Comparison of ENCODE assay signal across 26 cellular contexts in the genomic region with DNA sequence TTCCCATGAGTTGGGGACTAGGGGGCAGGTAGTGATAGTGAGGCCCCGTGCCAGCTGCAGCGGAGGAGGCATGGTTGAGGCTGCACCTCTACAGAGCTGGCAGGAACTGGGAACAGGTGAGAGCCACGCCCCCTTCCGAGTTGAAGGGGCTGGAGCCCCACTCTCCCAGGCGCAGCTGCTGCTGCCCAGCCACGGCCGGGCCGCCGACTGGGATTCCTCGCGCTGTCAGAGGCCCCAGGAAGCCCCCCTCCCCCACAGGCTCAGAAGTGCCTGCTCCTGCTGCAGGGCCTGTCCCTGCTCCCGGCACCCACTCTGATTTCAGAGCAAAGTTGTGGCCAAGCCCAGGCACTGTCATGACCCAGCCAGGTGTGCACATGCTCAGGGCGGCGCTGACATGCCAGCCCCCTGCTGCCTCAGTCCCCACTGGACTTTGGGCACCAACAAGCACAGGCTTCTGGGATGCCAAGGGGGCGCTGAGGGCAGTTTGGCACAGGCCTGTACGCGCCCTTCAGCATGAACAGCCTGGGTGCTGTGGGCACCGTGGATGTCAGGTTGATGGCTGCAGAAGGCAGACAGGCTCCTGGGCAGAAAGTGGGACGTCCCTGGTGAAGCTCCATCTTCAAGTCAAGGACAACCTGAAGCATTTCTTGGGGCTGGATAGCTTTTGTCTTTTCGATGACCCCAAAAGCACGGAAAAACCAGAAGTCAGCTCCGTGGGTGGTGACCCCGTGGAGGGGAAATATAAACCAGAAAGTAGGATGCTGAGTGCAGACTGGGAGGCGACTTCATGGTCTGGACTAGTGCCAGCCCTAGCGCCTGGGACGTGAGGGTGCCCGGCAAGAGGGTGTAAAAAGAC.
DNase-seq lines count a peak whose midpoint lies in the region; ATAC-seq, FAIRE-seq and TF ChIP-seq lines count a peak whose summit lies in the region.
"Had no signal": no experiment of that assay in that cellular context is flagged by ENCODE, and none has a peak within 500 bp of the region (broad histone marks: within the 10 kb centered on the region; RNA-seq: fewer than 3 reads in every experiment).

No MANE protein-coding gene starts in this region.

- CTCF ChIA-PET in A673 (lab: Charles Lee) = no interaction called here
- CTCF ChIA-PET in activated CD8-positive, alpha-beta memory T cell treated with anti-CD3 and anti-CD28 coated beads, Interleukin-2, amount 10 ng/mL, durations not matched to agents 7 days and 5 days (lab: Charles Lee) = no interaction called here

- no peaks in the 10 kb centered on the region for H3K9me3 ChIP-seq in A673 (ENCODE audit: low read depth, low read length, poor library complexity, severe bottlenecking)
- H3K9me3 ChIP-seq: heart right ventricle had no signal

- ATAC-seq in activated CD8-positive, alpha-beta memory T cell treated with anti-CD3 and anti-CD28 coated beads, Interleukin-2, amount 10 ng/mL, durations not matched to agents 7 days and 5 days = no peak
- ATAC-seq: activated CD8-positive, alpha-beta T cell treated with anti-CD3 and anti-CD28 coated beads for 36 hours; naive thymus-derived CD4-positive, alpha-beta T cell; stimulated activated naive CD8-positive, alpha-beta T cell treated with anti-CD3 and anti-CD28 coated beads, Interleukin-15, amount 100 ng/mL, for 72 hours had no signal

- no peak overlapping the region for H3K27ac ChIP-seq in A673 (ENCODE audit: low read depth, low read length, poor library complexity, severe bottlenecking)
- H3K27ac ChIP-seq: heart right ventricle, parathyroid adenoma, WERI-Rb-1 had no signal

- H3K4me1 Mint-ChIP-seq in activated CD8-positive, alpha-beta memory T cell treated with anti-CD3 and anti-CD28 coated beads, Interleukin-2, amount 10 ng/mL, durations not matched to agents 7 days and 5 days = no peaks in the 10 kb centered on the region
- H3K4me1 Mint-ChIP-seq: stimulated activated naive CD8-positive, alpha-beta T cell treated with anti-CD3 and anti-CD28 coated beads, Interleukin-15, amount 100 ng/mL, for 72 hours had no signal

- POLR2A ChIA-PET in A673 (lab: Charles Lee; ENCODE audit: low non-redundant PET) = no interaction called here

- H3K4me3 Mint-ChIP-seq in activated CD8-positive, alpha-beta memory T cell treated with anti-CD3 and anti-CD28 coated beads, Interleukin-2, amount 10 ng/mL, durations not matched to agents 7 days and 5 days = no peak overlapping the region
- H3K4me3 Mint-ChIP-seq: activated CD8-positive, alpha-beta T cell treated with anti-CD3 and anti-CD28 coated beads for 36 hours; activated naive CD8-positive, alpha-beta T cell; activated T-cell treated with anti-CD3 and anti-CD28 coated beads, Interleukin-2, amount 50 U/mL, for 24 hours; naive thymus-derived CD4-positive, alpha-beta T cell; stimulated activated naive CD8-positive, alpha-beta T cell treated with anti-CD3 and anti-CD28 coated beads, Interleukin-15, amount 100 ng/mL, for 72 hours; T-helper 1 cell treated with Interleukin-12 subunit alpha and Interleukin-12 subunit beta and Interleukin-4 antibody, amounts not matched to agents 30 μg/mL and 1 μg/mL, for 36 hours had no signal

- H3K27me3 ChIP-seq in A673 (replicated peaks; ENCODE audit: insufficient read depth, low read depth, low read length, poor library complexity) = no peaks in the 10 kb centered on the region
- H3K27me3 ChIP-seq: heart right ventricle had no signal

- peaks cover 26% of the 10 kb centered on the region for H3K4me1 ChIP-seq in A673 (ENCODE audit: insufficient read depth, low read length, poor library complexity, severe bottlenecking)
- H3K4me1 ChIP-seq: heart right ventricle, parathyroid adenoma had no signal

- H3K27me3 Mint-ChIP-seq in activated CD8-positive, alpha-beta memory T cell treated with anti-CD3 and anti-CD28 coated beads, Interleukin-2, amount 10 ng/mL, durations not matched to agents 7 days and 5 days = no peaks in the 10 kb centered on the region
- H3K27me3 Mint-ChIP-seq: activated CD8-positive, alpha-beta T cell treated with anti-CD3 and anti-CD28 coated beads for 36 hours; activated naive CD8-positive, alpha-beta T cell; activated T-cell treated with anti-CD3 and anti-CD28 coated beads, Interleukin-2, amount 50 U/mL, for 24 hours; naive thymus-derived CD4-positive, alpha-beta T cell; stimulated activated naive CD8-positive, alpha-beta T cell treated with anti-CD3 and anti-CD28 coated beads, Interleukin-15, amount 100 ng/mL, for 72 hours had no signal

- TF ChIP-seq POLR2A in H54 (IDR thresholded peaks at IDR 0.05; ENCODE audit: low read depth, low read length) = no peak

- TF ChIP-seq CTCF in A673 (conservative IDR thresholded peaks at IDR 0.05; ENCODE audit: low read depth, low read length) = no peak
- no peak for TF ChIP-seq CTCF in foreskin fibroblast (IDR thresholded peaks at IDR 0.05; ENCODE audit: low read depth, low read length)

- H3K4me3 ChIP-seq in A673 (ENCODE audit: low read depth, low read length, poor library complexity, severe bottlenecking) (no peak overlapping the region), foreskin fibroblast (ENCODE audit: low read depth in 1 of 2, low read length in 2 of 2) (no peak overlapping the region)
- H3K4me3 ChIP-seq: heart right ventricle had no signal

- H3K9me3 Mint-ChIP-seq in activated CD8-positive, alpha-beta memory T cell treated with anti-CD3 and anti-CD28 coated beads, Interleukin-2, amount 10 ng/mL, durations not matched to agents 7 days and 5 days (ENCODE audit: low read depth) = no peaks in the 10 kb centered on the region
- H3K9me3 Mint-ChIP-seq: activated CD8-positive, alpha-beta T cell treated with anti-CD3 and anti-CD28 coated beads for 36 hours; activated T-cell treated with anti-CD3 and anti-CD28 coated beads, Interleukin-2, amount 50 U/mL, for 24 hours; stimulated activated naive CD8-positive, alpha-beta T cell treated with anti-CD3 and anti-CD28 coated beads, Interleukin-15, amount 100 ng/mL, for 72 hours; T-helper 1 cell treated with Interleukin-12 subunit alpha and Interleukin-12 subunit beta and Interleukin-4 antibody, amounts not matched to agents 30 μg/mL and 1 μg/mL, for 36 hours had no signal

- no TSS peak for BruUV-seq in A673 (replicated peaks; lab: Mats Ljungman, UMichigan)

- FAIRE-seq in H54 (lab: Jason Lieb, UNC) = no peak
- FAIRE-seq: kidney had no signal

- H3K27ac Mint-ChIP-seq in activated CD8-positive, alpha-beta memory T cell treated with anti-CD3 and anti-CD28 coated beads, Interleukin-2, amount 10 ng/mL, durations not matched to agents 7 days and 5 days = no peak overlapping the region
- H3K27ac Mint-ChIP-seq: activated CD8-positive, alpha-beta T cell treated with anti-CD3 and anti-CD28 coated beads for 36 hours; activated naive CD8-positive, alpha-beta T cell; activated T-cell treated with anti-CD3 and anti-CD28 coated beads, Interleukin-2, amount 50 U/mL, for 24 hours; naive thymus-derived CD4-positive, alpha-beta T cell; T-helper 1 cell treated with Interleukin-12 subunit alpha and Interleukin-12 subunit beta and Interleukin-4 antibody, amounts not matched to agents 30 μg/mL and 1 μg/mL, for 36 hours had no signal

- H3K36me3 Mint-ChIP-seq in activated CD8-positive, alpha-beta memory T cell treated with anti-CD3 and anti-CD28 coated beads, Interleukin-2, amount 10 ng/mL, durations not matched to agents 7 days and 5 days = no peaks in the 10 kb centered on the region

- H3K36me3 ChIP-seq in A673 (ENCODE audit: insufficient read depth, low read length, poor library complexity, severe bottlenecking) = no peaks in the 10 kb centered on the region
- H3K36me3 ChIP-seq: heart right ventricle had no signal

- intact Hi-C loops in A673 (cut with micrococcal nuclease; ENCODE audit: unreplicated experiment) = no loop called here

- DNase-seq in A673 (ENCODE audit: low spot score) (peak; percentile 68), COLO668 (lab: John Stamatoyannopoulos, UW; ENCODE audit: unreplicated experiment) (peak; percentile 75), NCI-H510A (lab: John Stamatoyannopoulos, UW) (peak; percentile 71), iPS DF 4.7 (ENCODE audit: extremely low read depth, low spot score) (peak; percentile 22), foreskin fibroblast (no peak), H54 (ENCODE audit: insufficient read length, low spot score) (no peak)
- DNase-seq in effector CD4-positive, alpha-beta T cell = no peak
- DNase-seq in activated CD8-positive, alpha-beta memory T cell treated with anti-CD3 and anti-CD28 coated beads, Interleukin-2, amount 10 ng/mL, durations not matched to agents 7 days and 5 days = no peak
- DNase-seq: activated CD8-positive, alpha-beta T cell treated with anti-CD3 and anti-CD28 coated beads for 36 hours; activated T-cell treated with anti-CD3 and anti-CD28 coated beads, Interleukin-2, amount 50 U/mL, for 24 hours; cerebellar nuclear complex; COR-L47; heart right ventricle; kidney; mammary epithelial cell; naive thymus-derived CD4-positive, alpha-beta T cell; NCI-H187 treated with DMSO at 0.1 percent for 48 hours; NCI-H526 treated with DMSO at 0.1 percent for 48 hours; SHP77 treated with DMSO at 0.1 percent for 48 hours; stimulated activated CD4-positive, alpha-beta T cell treated with anti-CD3 and anti-CD28 coated beads, Interleukin-2, amount 100 ng/mL, for 48 hours; stimulated activated naive CD8-positive, alpha-beta T cell treated with anti-CD3 and anti-CD28 coated beads, Interleukin-15, amount 100 ng/mL, for 72 hours; trophoblast cell; WERI-Rb-1 had no signal

Comparison
In these comparisons a context has a peak if more than half of its experiments do, and no peak if none do; other contexts are left out.
1. DNase-seq: peak in A673 (single experiment), COLO668 (single experiment), NCI-H510A (single experiment) and iPS DF 4.7 (single experiment); none in foreskin fibroblast (0 of 2), effector CD4-positive, alpha-beta T cell (single experiment), activated CD8-positive, alpha-beta memory T cell treated with anti-CD3 and anti-CD28 coated beads, Interleukin-2, amount 10 ng/mL, durations not matched to agents 7 days and 5 days (single experiment) and H54 (single experiment).